1 cellular context compared by ENCODE assay signal in genomic region chr3:12832350-12833225, GRCh38.
TF ChIP-seq lines count a peak whose summit lies in the region.

No MANE protein-coding gene starts in this region.

TF ChIP-seq in WTC11, 78 proteins besides CTCF, POLR2A, EP300 and RAD21 (continued from another document):
- TF ChIP-seq NR2C2 (CRISPR knock-in tag; IDR thresholded peaks at IDR 0.05) = no peak
